8 cellular contexts compared by ENCODE assay signal in the genomic region with DNA sequence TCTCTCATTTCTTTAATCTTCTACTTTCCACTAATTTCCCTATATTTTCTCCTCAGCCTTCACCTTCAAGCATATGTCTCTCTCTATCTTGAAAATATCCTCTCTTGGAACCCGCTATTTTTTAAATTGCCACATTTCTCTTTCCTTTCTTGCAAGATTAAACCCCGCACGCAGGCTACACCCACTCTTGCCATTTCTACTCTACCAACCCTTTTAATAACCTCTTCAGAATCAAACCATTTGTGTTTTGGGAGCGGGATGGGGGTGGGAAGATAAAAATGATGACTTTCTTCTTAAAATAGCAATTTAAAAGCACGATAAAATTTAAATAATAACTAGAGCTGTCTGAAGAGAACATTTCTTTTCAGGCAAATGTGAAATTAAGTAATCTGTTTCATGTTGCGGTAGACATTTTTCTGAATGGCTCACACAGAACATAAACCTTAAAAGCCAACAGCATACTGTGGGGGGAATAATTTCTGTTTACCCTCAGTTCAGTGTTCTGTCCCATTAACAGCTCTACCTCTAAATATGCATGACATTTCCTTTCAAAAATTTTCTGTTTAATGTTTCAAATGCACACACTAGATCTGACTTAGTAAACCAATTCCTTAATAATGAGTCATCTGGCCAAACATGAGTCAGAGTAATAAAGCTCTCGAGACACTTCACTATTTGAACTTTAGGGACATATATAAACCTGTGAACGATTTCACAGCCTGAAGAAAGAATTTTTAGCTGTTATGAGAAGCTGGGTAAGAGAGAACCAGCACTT. TPM values are rescaled to one million over a fixed set of nuclear protein-coding genes. Genes with fewer than 3 reads are reported as not detected.
DNase-seq lines count a peak whose midpoint lies in the region; TF ChIP-seq lines count a peak whose summit lies in the region.

No MANE protein-coding gene starts in this region.

- H3K27me3 Mint-ChIP-seq in nephron progenitor cell (ENCODE audit: low read depth, poor library complexity): peaks cover 5% of the 10 kb centered on the region

- peak overlapping the region in 2 of 3 experiments; percentile 27 to 30 for H3K4me3 ChIP-seq in mammary epithelial cell (replicated peaks in 1 of 3; ENCODE audit: insufficient read depth in 1 of 3, low read depth in 2 of 3, low read length in 3 of 3)
- no peak overlapping the region for H3K4me3 ChIP-seq in lower leg skin (ENCODE audit: low read depth, poor library complexity, severe bottlenecking)

- in situ Hi-C loops in mammary epithelial cell (cut with MboI; ENCODE audit: low sequenced_read_pairs in 2 of 2): no loop called here

- no peak for TF ChIP-seq POLR2A in lower leg skin (IDR thresholded peaks at IDR 0.05)

- no peak overlapping the region for H3K4me3 Mint-ChIP-seq in nephron progenitor cell

- H3K4me1 ChIP-seq in mammary epithelial cell (ENCODE audit: insufficient read depth, low read length): peaks cover 32% of the 10 kb centered on the region

- intact Hi-C loops in mammary epithelial cell (cut with micrococcal nuclease): no loop called here
- intact Hi-C loops in lower leg skin (cut with DNase I; ENCODE audit: low total_unique reads): no loop called here

- peaks cover 3% of the 10 kb centered on the region for H3K9me3 ChIP-seq in mammary epithelial cell (replicated peaks; ENCODE audit: insufficient read depth, low read length)

- H2AFZ ChIP-seq in mammary epithelial cell (ENCODE audit: low read depth, low read length): no peak overlapping the region

- H3K36me3 Mint-ChIP-seq in nephron progenitor cell (ENCODE audit: low read depth): no peaks in the 10 kb centered on the region

- H3K9ac ChIP-seq in mammary epithelial cell (ENCODE audit: insufficient read depth, low read length): peak overlapping the region; percentile 44

- H3K27ac ChIP-seq in mammary epithelial cell (ENCODE audit: insufficient read depth, low read depth, low read length): peak overlapping the region; percentile 84

- H3K4me1 Mint-ChIP-seq in nephron progenitor cell: peaks cover 6% of the 10 kb centered on the region

- TF ChIP-seq CTCF in mammary epithelial cell (conservative IDR thresholded peaks at IDR 0.05 in 1 of 2, IDR thresholded peaks at IDR 0.05 in 1 of 2; ENCODE audit: extremely low read depth in 1 of 2, insufficient read depth in 1 of 2, low read depth in 1 of 2, low read length in 2 of 2): no peak
- TF ChIP-seq CTCF in nephron progenitor cell (IDR thresholded peaks at IDR 0.05): no peak
- no peak for TF ChIP-seq CTCF in lower leg skin (IDR thresholded peaks at IDR 0.05)

- peak overlapping the region; percentile 68 for H3K4me2 ChIP-seq in mammary epithelial cell (ENCODE audit: insufficient read depth, low read depth, low read length)

- WGBS in mammary epithelial cell (ENCODE audit: low coverage, missing lambda C conversion rate): 73% methylated on average over 8 of the region's 8 CpGs
- 55 to 62% methylated on average over 8 of the region's 8 CpGs for WGBS in lower leg skin, 2 donors

- no peaks in the 10 kb centered on the region for H3K27me3 ChIP-seq in mammary epithelial cell (ENCODE audit: insufficient read depth, low read length)

- H3K79me2 ChIP-seq in mammary epithelial cell (ENCODE audit: insufficient read depth, low read length): peaks cover 60% of the 10 kb centered on the region

- H3K9me3 Mint-ChIP-seq in nephron progenitor cell: no peaks in the 10 kb centered on the region

- CTCF ChIA-PET in mammary epithelial cell (lab: Charles Lee; ENCODE audit: low non-redundant PET): interaction anchor here (0.7 kb wide), 1 partner anchor 9 kb away, joined by 3 read pairs; no protein-coding TSS in a partner anchor

- peak overlapping the region; percentile 7 for H3K27ac Mint-ChIP-seq in nephron progenitor cell

- H3K36me3 ChIP-seq in mammary epithelial cell (ENCODE audit: insufficient read depth, low read length): no peaks in the 10 kb centered on the region

- BruUV-seq in mammary epithelial cell (replicated peaks; lab: Mats Ljungman, UMichigan): no TSS peak

- H4K20me1 ChIP-seq in mammary epithelial cell (ENCODE audit: insufficient read depth, low read length): no peaks in the 10 kb centered on the region

- dilution Hi-C loops in mammary epithelial cell (cut with HindIII; ENCODE audit: low sequenced_read_pairs): no loop called here

- DNase-seq in EL (peak; percentile 97), MV-4-11 (lab: John Stamatoyannopoulos, UW) (peak; percentile 13), mammary epithelial cell (peak; percentile 86), nephron progenitor cell (no peak), lower leg skin (ENCODE audit: low spot score in 2 of 2) (no peak), NCI-H82 (lab: John Stamatoyannopoulos, UW) (no peak), ecto neural progenitor cell (ENCODE audit: low spot score) (no peak)
- no peak for DNase-seq in stimulated activated CD4-positive, alpha-beta T cell treated with anti-CD3 and anti-CD28 coated beads, Interleukin-12 subunit alpha, Interleukin-12 subunit beta, amount 100 ng/mL, for 4 hours

RNA-seq across cellular contexts. Expression of a gene that starts 20.5 kb away (rescaled TPM):
- 10 to 100 TPM; 35.8 to 39.8 TPM for total RNA-seq in mammary epithelial cell
- polyA plus RNA-seq in mammary epithelial cell: 11.3 TPM
- polyA minus RNA-seq in mammary epithelial cell: 19.7 TPM
- total RNA-seq in lower leg skin: 1 to 10 TPM in 3 of 4 donors, under 1 TPM in 1; 0.42 to 3.7 (median 1.6) TPM

Comparison
In these comparisons a context has a peak if more than half of its experiments do, and no peak if none do; other contexts are left out.
1. DNase-seq: peak in EL (single experiment), MV-4-11 (single experiment) and mammary epithelial cell (single experiment); none in nephron progenitor cell (single experiment), lower leg skin (0 of 2), stimulated activated CD4-positive, alpha-beta T cell treated with anti-CD3 and anti-CD28 coated beads, Interleukin-12 subunit alpha, Interleukin-12 subunit beta, amount 100 ng/mL, for 4 hours (single experiment), NCI-H82 (single experiment) and ecto neural progenitor cell (single experiment).
2. RNA of a gene that starts 20.5 kb away (total RNA-seq): 35.8 to 39.8 TPM in mammary epithelial cell; 0.42 to 3.7 TPM in lower leg skin; every median in the first group is over 4 times any median in the second.